In genomic region chr16:56776562-56776961, GRCh38 we compare ENCODE assay signal across 13 cellular contexts. TPM values are rescaled to one million over a fixed set of nuclear protein-coding genes. Genes with fewer than 3 reads are reported as not detected.
DNase-seq lines count a peak whose midpoint lies in the region; ATAC-seq and TF ChIP-seq lines count a peak whose summit lies in the region.
"Had no signal": no experiment of that assay in that cellular context is flagged by ENCODE, and none has a peak within 500 bp of the region (broad histone marks: within the 10 kb centered on the region; RNA-seq: fewer than 3 reads in every experiment).

No MANE protein-coding gene starts in this region.

- H3K9me3 ChIP-seq in mammary epithelial cell (replicated peaks; ENCODE audit: insufficient read depth, low read length), result no peaks in the 10 kb centered on the region
- no peaks in the 10 kb centered on the region for H3K9me3 ChIP-seq in left ventricle myocardium inferior (replicated peaks)
- no peaks in the 10 kb centered on the region for H3K9me3 ChIP-seq in uterus
- H3K9me3 ChIP-seq in CD8-positive, alpha-beta T cell (ENCODE audit: low read length), result no peaks in the 10 kb centered on the region
- H3K9me3 ChIP-seq: upper lobe of left lung had no signal

- POLR2A ChIA-PET in MCF 10A (lab: Yijun Ruan, JAX), result interaction anchor here (0.5 to 3.3 kb wide), 10 partner anchors 8 to 501 kb away, joined by 3 to 9 read pairs (median 4); partner anchors contain the start of genes MT1E and NUP93
- POLR2A ChIA-PET in CD8-positive, alpha-beta T cell (lab: Charles Lee), result no interaction called here

- DNase-seq in MCF 10A (ENCODE audit: unreplicated experiment) (peak; percentile 77), mammary epithelial cell (no peak), amniotic epithelial cell (ENCODE audit: low read depth) (peak; percentile 80), left ventricle myocardium inferior (peak; percentile 17), uterus (peak; percentile 20 to 24), GM13976 (ENCODE audit: low spot score) (no peak), NCI-H510A (lab: John Stamatoyannopoulos, UW) (no peak)
- no peak for DNase-seq in CD8-positive, alpha-beta T cell
- DNase-seq: activated B cell treated with CpG ODN at 0.5 μM for 24 hours; activated T-cell treated with anti-CD3 and anti-CD28 coated beads, Interleukin-2, amount 50 U/mL, for 24 hours; NCI-H526 treated with DMSO at 0.1 percent for 48 hours had no signal

- BruUV-seq in MCF 10A (replicated peaks; lab: Mats Ljungman, UMichigan), result no TSS peak
- BruUV-seq in mammary epithelial cell (replicated peaks; lab: Mats Ljungman, UMichigan), result no TSS peak

- H3K9ac ChIP-seq in mammary epithelial cell (ENCODE audit: insufficient read depth, low read length), result no peak overlapping the region

- H3K4me3 ChIP-seq in mammary epithelial cell (replicated peaks in 1 of 3; ENCODE audit: insufficient read depth in 1 of 3, low read depth in 2 of 3, low read length in 3 of 3) (no peak overlapping the region), left ventricle myocardium inferior (no peak overlapping the region), uterus (no peak overlapping the region)
- H3K4me3 ChIP-seq in CD8-positive, alpha-beta T cell (ENCODE audit: low read depth, low read length), result no peak overlapping the region
- H3K4me3 ChIP-seq: upper lobe of left lung had no signal

- no peaks in the 10 kb centered on the region for H3K9me3 Mint-ChIP-seq in MCF 10A (ENCODE audit: unreplicated experiment)
- no peaks in the 10 kb centered on the region for H3K9me3 Mint-ChIP-seq in CD8-positive, alpha-beta T cell
- H3K9me3 Mint-ChIP-seq: activated B cell treated with CpG ODN at 0.5 μM for 24 hours; activated T-cell treated with anti-CD3 and anti-CD28 coated beads, Interleukin-2, amount 50 U/mL, for 24 hours had no signal

- no peak overlapping the region for H3K4me2 ChIP-seq in mammary epithelial cell (ENCODE audit: insufficient read depth, low read depth, low read length)

- no peaks in the 10 kb centered on the region for H3K4me1 ChIP-seq in mammary epithelial cell (ENCODE audit: insufficient read depth, low read length)
- peaks cover 9% of the 10 kb centered on the region for H3K4me1 ChIP-seq in left ventricle myocardium inferior
- peaks cover 0 to 5% of the 10 kb centered on the region in 2 donors for H3K4me1 ChIP-seq in uterus
- peaks cover 4% of the 10 kb centered on the region for H3K4me1 ChIP-seq in CD8-positive, alpha-beta T cell (ENCODE audit: insufficient read depth, low read length)

- H3K4me1 Mint-ChIP-seq in MCF 10A (ENCODE audit: insufficient read depth, unreplicated experiment), result peaks cover 16% of the 10 kb centered on the region
- H3K4me1 Mint-ChIP-seq in CD8-positive, alpha-beta T cell (ENCODE audit: low read depth), result peaks cover 53% of the 10 kb centered on the region

- H3K27ac Mint-ChIP-seq in MCF 10A (ENCODE audit: low read depth, unreplicated experiment), result no peak overlapping the region
- no peak overlapping the region for H3K27ac Mint-ChIP-seq in CD8-positive, alpha-beta T cell
- H3K27ac Mint-ChIP-seq: activated B cell treated with CpG ODN at 0.5 μM for 24 hours; activated T-cell treated with anti-CD3 and anti-CD28 coated beads, Interleukin-2, amount 50 U/mL, for 24 hours had no signal

- H3K27ac ChIP-seq in mammary epithelial cell (ENCODE audit: insufficient read depth, low read depth, low read length) (no peak overlapping the region), left ventricle myocardium inferior (replicated peaks) (no peak overlapping the region), uterus (no peak overlapping the region)
- no peak overlapping the region for H3K27ac ChIP-seq in CD8-positive, alpha-beta T cell (ENCODE audit: low read depth, low read length)
- H3K27ac ChIP-seq: epithelial cell of prostate, upper lobe of left lung had no signal

- H3K27me3 Mint-ChIP-seq in MCF 10A (ENCODE audit: insufficient read depth, unreplicated experiment), result no peaks in the 10 kb centered on the region
- H3K27me3 Mint-ChIP-seq in CD8-positive, alpha-beta T cell (ENCODE audit: low read depth), result no peaks in the 10 kb centered on the region
- H3K27me3 Mint-ChIP-seq: activated B cell treated with CpG ODN at 0.5 μM for 24 hours; activated T-cell treated with anti-CD3 and anti-CD28 coated beads, Interleukin-2, amount 50 U/mL, for 24 hours had no signal

- no peaks in the 10 kb centered on the region for H3K27me3 ChIP-seq in mammary epithelial cell (ENCODE audit: insufficient read depth, low read length)
- no peaks in the 10 kb centered on the region for H3K27me3 ChIP-seq in left ventricle myocardium inferior (ENCODE audit: low read depth)
- H3K27me3 ChIP-seq in uterus, result no peaks in the 10 kb centered on the region
- H3K27me3 ChIP-seq in CD8-positive, alpha-beta T cell (ENCODE audit: insufficient read depth, low read length), result no peaks in the 10 kb centered on the region
- H3K27me3 ChIP-seq: upper lobe of left lung had no signal

- H4K20me1 ChIP-seq in mammary epithelial cell (ENCODE audit: insufficient read depth, low read length), result no peaks in the 10 kb centered on the region

- no peak for TF ChIP-seq CTCF in MCF 10A (IDR thresholded peaks at IDR 0.05; ENCODE audit: unreplicated experiment)
- TF ChIP-seq CTCF in mammary epithelial cell (conservative IDR thresholded peaks at IDR 0.05 in 1 of 2, IDR thresholded peaks at IDR 0.05 in 1 of 2; ENCODE audit: extremely low read depth in 1 of 2, insufficient read depth in 1 of 2, low read depth in 1 of 2, low read length in 2 of 2), result no peak
- no peak for TF ChIP-seq CTCF in left ventricle myocardium inferior (IDR thresholded peaks at IDR 0.05; ENCODE audit: borderline replicate concordance)
- no peak for TF ChIP-seq CTCF in uterus (IDR thresholded peaks at IDR 0.05)
- no peak for TF ChIP-seq CTCF in GM13976 (IDR thresholded peaks at IDR 0.05; ENCODE audit: borderline replicate concordance, control extremely low read depth, extremely low read depth, insufficient read depth, missing control alignments)
- TF ChIP-seq CTCF in CD8-positive, alpha-beta T cell (IDR thresholded peaks at IDR 0.05), result no peak

- H3K36me3 ChIP-seq in mammary epithelial cell (ENCODE audit: insufficient read depth, low read length), result no peaks in the 10 kb centered on the region
- no peaks in the 10 kb centered on the region for H3K36me3 ChIP-seq in left ventricle myocardium inferior
- H3K36me3 ChIP-seq in uterus, result no peaks in the 10 kb centered on the region
- H3K36me3 ChIP-seq in CD8-positive, alpha-beta T cell (ENCODE audit: insufficient read depth, low read length), result no peaks in the 10 kb centered on the region
- H3K36me3 ChIP-seq: upper lobe of left lung had no signal

- no peak for TF ChIP-seq POLR2A in uterus (IDR thresholded peaks at IDR 0.05)

- peak overlapping the region; percentile 5 for H3K4me3 Mint-ChIP-seq in MCF 10A (ENCODE audit: unreplicated experiment)
- no peak overlapping the region for H3K4me3 Mint-ChIP-seq in CD8-positive, alpha-beta T cell
- H3K4me3 Mint-ChIP-seq: activated B cell treated with CpG ODN at 0.5 μM for 24 hours; activated T-cell treated with anti-CD3 and anti-CD28 coated beads, Interleukin-2, amount 50 U/mL, for 24 hours had no signal

- dilution Hi-C loops in mammary epithelial cell (cut with HindIII; ENCODE audit: low sequenced_read_pairs), result no loop called here

- in situ Hi-C loops in mammary epithelial cell (cut with MboI; ENCODE audit: low sequenced_read_pairs in 2 of 2), result no loop called here
- in situ Hi-C loops in GM13976 (cut with MboI; ENCODE audit: low sequenced_read_pairs, unreplicated experiment), result no loop called here

- 100% methylated on average over 1 of the region's 1 CpG for WGBS in mammary epithelial cell (ENCODE audit: low coverage, missing lambda C conversion rate)

- H3K79me2 ChIP-seq in mammary epithelial cell (ENCODE audit: insufficient read depth, low read length), result peaks cover 79% of the 10 kb centered on the region

- CTCF ChIA-PET in MCF 10A (lab: Yijun Ruan, JAX), result interaction anchor here (0.6 to 1.1 kb wide), 5 partner anchors 12 to 127 kb away, joined by 3 to 4 read pairs (median 4); no protein-coding TSS in a partner anchor
- CTCF ChIA-PET in mammary epithelial cell (lab: Charles Lee; ENCODE audit: low non-redundant PET), result no interaction called here
- CTCF ChIA-PET in CD8-positive, alpha-beta T cell (lab: Charles Lee), result no interaction called here

- no peaks in the 10 kb centered on the region for H3K36me3 Mint-ChIP-seq in MCF 10A (ENCODE audit: insufficient read depth, unreplicated experiment)
- no peaks in the 10 kb centered on the region for H3K36me3 Mint-ChIP-seq in CD8-positive, alpha-beta T cell

- H2AFZ ChIP-seq in mammary epithelial cell (ENCODE audit: low read depth, low read length), result no peak overlapping the region

- intact Hi-C loops in MCF 10A (cut with micrococcal nuclease), result no loop called here
- intact Hi-C loops in mammary epithelial cell (cut with micrococcal nuclease), result no loop called here
- intact Hi-C loops in left ventricle myocardium inferior (cut with micrococcal nuclease), result no loop called here
- intact Hi-C loops in uterus (cut with DNase I; ENCODE audit: low total_unique reads), result no loop called here
- intact Hi-C loops in CD8-positive, alpha-beta T cell (cut with DNase I, micrococcal nuclease), result no loop called here

- ATAC-seq in CD8-positive, alpha-beta T cell, result no peak

RNA-seq across cellular contexts. Expression of gene NUP93, which starts 46.6 kb away (rescaled TPM):
- total RNA-seq in MCF 10A (2022) (53.9 and 60.2 TPM in 2 replicates), mammary epithelial cell (100 to 1,000 TPM in 1 of 2 donors, 10 to 100 TPM in 1; 49.3 to 100 TPM), left ventricle myocardium inferior (27.1 TPM), uterus (10 to 100 TPM; 17.6 to 71.0 (median 34.5) TPM)
- 87.8 TPM for polyA plus RNA-seq in mammary epithelial cell
- 178 TPM for polyA minus RNA-seq in mammary epithelial cell
- total RNA-seq in CD8-positive, alpha-beta T cell, result 10 to 100 TPM; 68.2 to 68.5 TPM

Comparison
In these comparisons a context has a peak if more than half of its experiments do, and no peak if none do; other contexts are left out.
1. DNase-seq: peak in MCF 10A (single experiment), amniotic epithelial cell (single experiment), left ventricle myocardium inferior (single experiment) and uterus (2 of 2); none in mammary epithelial cell (single experiment), GM13976 (single experiment), CD8-positive, alpha-beta T cell (0 of 7) and NCI-H510A (single experiment).